ENCODE assay signal across 8 cellular contexts in genomic region chr9:93058357-93059096, GRCh38. TPM values are rescaled to one million over a fixed set of nuclear protein-coding genes. Genes with fewer than 3 reads are reported as not detected.
A peak's percentile ranks its signal among the peaks of the same experiment; 100 is the strongest.
DNase-seq lines count a peak whose midpoint lies in the region; ATAC-seq and TF ChIP-seq lines count a peak whose summit lies in the region.

Gene SUSD3, plus strand, starts transcription at chr9:93058701. Its CDS starts 42 bp downstream, at chr9:93058743.

- ATAC-seq in HG03457 (IDR thresholded peaks at IDR 0.05; ENCODE audit: unreplicated experiment), result peak; percentile 42

- DNase-seq in Ammon's horn (ENCODE audit: low spot score) (peak; percentile 31), choroid plexus epithelial cell (ENCODE audit: low read depth) (peak; percentile 35), medulla oblongata (ENCODE audit: extremely low spot score) (peak; percentile 56), mesenteric fat pad (ENCODE audit: low spot score) (no peak)
- DNase-seq in activated CD4-positive, CD25-positive, alpha-beta regulatory T cell (lab: John Stamatoyannopoulos, UW), result peak; percentile 34 to 61 (median 48)
- peak; percentile 78 for DNase-seq in stimulated activated CD8-positive, alpha-beta memory T cell treated with anti-CD3 and anti-CD28 coated beads, Interleukin-4, amount 100 ng/mL, for 48 hours

- peak within 1 kb of the TSS; percentile 31 for H3K4me3 ChIP-seq in choroid plexus epithelial cell (ENCODE audit: low read depth, low read length)

- no peak for TF ChIP-seq CTCF in choroid plexus epithelial cell (conservative IDR thresholded peaks at IDR 0.05; ENCODE audit: low read depth, low read length)

- peak; percentile 68 for TF ChIP-seq POLR2A in GM19193 (IDR thresholded peaks at IDR 0.05; ENCODE audit: extremely low read depth, insufficient read depth, insufficient read length)

RNA-seq across cellular contexts. Expression of gene SUSD3, which starts in this region (rescaled TPM):
- 2.0 TPM for total RNA-seq in mesenteric fat pad
